ENCODE assay signal across 13 cellular contexts in genomic region chr5:153237671-153238332, GRCh38.
DNase-seq lines count a peak whose midpoint lies in the region; ATAC-seq and TF ChIP-seq lines count a peak whose summit lies in the region.
"Had no signal": no experiment of that assay in that cellular context is flagged by ENCODE, and none has a peak within 500 bp of the region (broad histone marks: within the 10 kb centered on the region; RNA-seq: fewer than 3 reads in every experiment).

No MANE protein-coding gene starts in this region.

- no peaks in the 10 kb centered on the region for H3K9me3 ChIP-seq in thyroid gland
- H3K9me3 ChIP-seq: neutrophil had no signal

- H3K27me3 ChIP-seq in thyroid gland = no peaks in the 10 kb centered on the region
- H3K27me3 ChIP-seq: neutrophil had no signal

- 67 to 70% methylated on average over 1 of the region's 1 CpG for WGBS in thyroid gland, 2 donors

- TF ChIP-seq CTCF in thyroid gland (IDR thresholded peaks at IDR 0.05) = no peak

- no peak overlapping the region for H3K4me3 ChIP-seq in thyroid gland (replicated peaks in 1 of 3)

- ATAC-seq in GM21737 (IDR thresholded peaks at IDR 0.05; ENCODE audit: unreplicated experiment) (peak; percentile 86), HG03103 (IDR thresholded peaks at IDR 0.05; ENCODE audit: low read depth, unreplicated experiment) (peak; percentile 58)
- ATAC-seq: activated T-cell treated with anti-CD3 and anti-CD28 coated beads, Interleukin-2, amount 50 U/mL, for 72 hours; Right ventricle myocardium inferior had no signal

- intact Hi-C loops in thyroid gland (cut with DNase I) = no loop called here

- no peak overlapping the region for H3K27ac ChIP-seq in thyroid gland
- H3K27ac ChIP-seq: KMS-11, neutrophil had no signal

- H3K4me1 ChIP-seq in thyroid gland = no peaks in the 10 kb centered on the region

- no peaks in the 10 kb centered on the region for H3K36me3 ChIP-seq in thyroid gland
- H3K36me3 ChIP-seq: neutrophil had no signal

- DNase-seq in GM19238 (ENCODE audit: insufficient read length, low spot score) (peak; percentile 7), iris pigment epithelial cell (ENCODE audit: low read depth) (peak; percentile 1), NCI-H524 (lab: John Stamatoyannopoulos, UW) (no peak), thyroid gland (no peak), NCI-H1105 treated with DMSO at 0.1 percent for 48 hours (lab: John Stamatoyannopoulos, UW) (no peak), globus pallidus (ENCODE audit: low spot score) (no peak)
- DNase-seq: activated T-cell treated with anti-CD3 and anti-CD28 coated beads, Interleukin-2, amount 50 U/mL, for 72 hours; hippocampal formation had no signal

- no peak for TF ChIP-seq POLR2A in thyroid gland (IDR thresholded peaks at IDR 0.05)

Comparison
In these comparisons a context has a peak if more than half of its experiments do, and no peak if none do; other contexts are left out.
1. DNase-seq: peak in GM19238 (single experiment) and iris pigment epithelial cell (single experiment); none in NCI-H524 (0 of 2), thyroid gland (0 of 2), NCI-H1105 treated with DMSO at 0.1 percent for 48 hours (single experiment) and globus pallidus (single experiment).